ENCODE assay signal across 17 cellular contexts in genomic region chr10:44956717-44957706, GRCh38. TPM values are rescaled to one million over a fixed set of nuclear protein-coding genes. Genes with fewer than 3 reads are reported as not detected.
A peak's percentile ranks its signal among the peaks of the same experiment; 100 is the strongest.
DNase-seq lines count a peak whose midpoint lies in the region; ATAC-seq and TF ChIP-seq lines count a peak whose summit lies in the region.
"Had no signal": no experiment of that assay in that cellular context is flagged by ENCODE, and none has a peak within 500 bp of the region (broad histone marks: within the 10 kb centered on the region; RNA-seq: fewer than 3 reads in every experiment).

No MANE protein-coding gene starts in this region.

- H3K27me3 ChIP-seq in CD4-positive, CD25-positive, alpha-beta regulatory T cell (ENCODE audit: control insufficient read depth, insufficient read depth, low read length), result no peaks in the 10 kb centered on the region
- no peaks in the 10 kb centered on the region; the same call in 1 of the 2 replicates for H3K27me3 ChIP-seq in Karpas-422 (ENCODE audit: low read length)
- no peaks in the 10 kb centered on the region for H3K27me3 ChIP-seq in gastroesophageal sphincter
- no peaks in the 10 kb centered on the region for H3K27me3 ChIP-seq in spleen (replicated peaks in 1 of 7)
- no peaks in the 10 kb centered on the region for H3K27me3 ChIP-seq in GM23248 (replicated peaks; ENCODE audit: insufficient read depth)
- H3K27me3 ChIP-seq: BE2C had no signal

- H2AFZ ChIP-seq in Karpas-422 (ENCODE audit: low read length) (no peak overlapping the region), GM23248 (no peak overlapping the region)

- DNase-seq in CD4-positive, CD25-positive, alpha-beta regulatory T cell, result no peak
- DNase-seq in Karpas-422 (peak; percentile 33), spleen (peak; percentile 11), NCI-H1436 treated with DMSO at 0.1 percent for 48 hours (lab: John Stamatoyannopoulos, UW) (no peak), superior temporal gyrus (ENCODE audit: extremely low spot score) (no peak), GM23248 (no peak)
- DNase-seq in stimulated activated naive CD4-positive, alpha-beta T cell (lab: John Stamatoyannopoulos, UW), result no peak
- DNase-seq: activated CD4-positive, alpha-beta T cell treated with anti-CD3 and anti-CD28 coated beads, Interleukin-2, amount 50 U/mL, for 48 hours; amniotic stem cell; BE2C; NCI-H345; SIG-M5; small intestine had no signal

- peaks cover 10% of the 10 kb centered on the region; the same call in 1 of the 2 replicates for H3F3A ChIP-seq in GM23248 (ENCODE audit: insufficient read depth)

- H3K4me1 Mint-ChIP-seq in CD4-positive, CD25-positive, alpha-beta regulatory T cell, result peaks cover 6 to 45% (median 29%) of the 10 kb centered on the region in 4 donors

- peaks cover 3% of the 10 kb centered on the region for H3K36me3 ChIP-seq in CD4-positive, CD25-positive, alpha-beta regulatory T cell (ENCODE audit: control insufficient read depth, insufficient read depth, low read length)
- H3K36me3 ChIP-seq in Karpas-422 (ENCODE audit: insufficient read depth, low read length), result peaks cover 3% of the 10 kb centered on the region; the same call in 1 of the 2 replicates
- peaks cover 0 to 19% of the 10 kb centered on the region in 2 donors for H3K36me3 ChIP-seq in gastroesophageal sphincter
- peaks cover 0 to 32% (median 3%) of the 10 kb centered on the region in 6 donors for H3K36me3 ChIP-seq in spleen
- H3K36me3 ChIP-seq in GM23248 (ENCODE audit: low read depth), result no peaks in the 10 kb centered on the region
- H3K36me3 ChIP-seq: BE2C had no signal

- no peak for ATAC-seq in CD4-positive, CD25-positive, alpha-beta regulatory T cell (ENCODE audit: low read depth in 2 of 2)
- ATAC-seq in gastroesophageal sphincter, result no peak

- intact Hi-C loops in spleen (cut with DNase I; ENCODE audit: low total_unique reads), result no loop called here

- TF ChIP-seq CTCF in gastroesophageal sphincter (IDR thresholded peaks at IDR 0.05), result no peak
- TF ChIP-seq CTCF in spleen (IDR thresholded peaks at IDR 0.05 in 8 of 11, conservative IDR thresholded peaks at IDR 0.05 in 3 of 11), result no peak

- H3K36me3 Mint-ChIP-seq in CD4-positive, CD25-positive, alpha-beta regulatory T cell, result peaks cover 17% of the 10 kb centered on the region

- no peak overlapping the region for H3K4me3 ChIP-seq in CD4-positive, CD25-positive, alpha-beta regulatory T cell (ENCODE audit: low read depth, low read length)
- H3K4me3 ChIP-seq in Karpas-422 (ENCODE audit: low read length) (no peak overlapping the region), gastroesophageal sphincter (no peak overlapping the region), spleen (no peak overlapping the region), GM23248 (no peak overlapping the region)

- H3K4me1 ChIP-seq in CD4-positive, CD25-positive, alpha-beta regulatory T cell (ENCODE audit: control insufficient read depth, insufficient read depth, low read length, poor library complexity, severe bottlenecking), result peaks cover 18% of the 10 kb centered on the region
- H3K4me1 ChIP-seq in Karpas-422 (ENCODE audit: low read length) (peaks cover 32% of the 10 kb centered on the region), gastroesophageal sphincter (peaks cover 0 to 62% (median 23%) of the 10 kb centered on the region in 3 donors), spleen (peaks cover 17 to 53% (median 30%) of the 10 kb centered on the region in 6 donors), GM23248 (ENCODE audit: insufficient read depth) (peaks cover 12% of the 10 kb centered on the region)

- H3K79me2 ChIP-seq in Karpas-422 (ENCODE audit: low read length) (peaks cover 4% of the 10 kb centered on the region; the same call in 1 of the 2 replicates), GM23248 (ENCODE audit: insufficient read depth) (no peaks in the 10 kb centered on the region; the same call in 1 of the 2 replicates)

- no peaks in the 10 kb centered on the region for H3K27me3 Mint-ChIP-seq in CD4-positive, CD25-positive, alpha-beta regulatory T cell
- H3K27me3 Mint-ChIP-seq: stimulated activated naive CD8-positive, alpha-beta T cell treated with anti-CD3 and anti-CD28 coated beads, Interleukin-15, Interleukin-2, amounts not matched to agents 100 ng/mL and 50 ng/mL, for 24 hours had no signal

- TF ChIP-seq POLR2A in gastroesophageal sphincter (IDR thresholded peaks at IDR 0.05), result no peak
- TF ChIP-seq POLR2A in spleen (IDR thresholded peaks at IDR 0.05), result no peak

- 96 to 100% methylated on average over 3 to 4 of the region's 4 CpGs for WGBS in gastroesophageal sphincter (ENCODE audit: low coverage in 1 of 2), 2 donors
- WGBS in spleen, 5 donors, result 88 to 93% (median 92%) methylated on average over 4 of the region's 4 CpGs
- 93 to 96% methylated on average over 3 to 4 of the region's 4 CpGs for WGBS in GM23248 (ENCODE audit: low coverage in 1 of 2, low lambda C conversion rate in 2 of 2, missing lambda C conversion rate in 2 of 2), 2 experiments

- H3K9me3 ChIP-seq in CD4-positive, CD25-positive, alpha-beta regulatory T cell (ENCODE audit: control insufficient read depth in 2 of 2, low read length in 2 of 2), result no peaks in the 10 kb centered on the region
- no peaks in the 10 kb centered on the region for H3K9me3 ChIP-seq in Karpas-422 (ENCODE audit: low read length)
- H3K9me3 ChIP-seq in gastroesophageal sphincter, result no peaks in the 10 kb centered on the region
- H3K9me3 ChIP-seq in spleen, result peaks cover 0 to 4% (median 0%) of the 10 kb centered on the region in 8 donors
- H3K9me3 ChIP-seq in GM23248 (ENCODE audit: low read depth), result no peaks in the 10 kb centered on the region
- H3K9me3 ChIP-seq: BE2C had no signal

- TF ChIP-seq EP300 in gastroesophageal sphincter (IDR thresholded peaks at IDR 0.05), result no peak

- H3K9me3 Mint-ChIP-seq in CD4-positive, CD25-positive, alpha-beta regulatory T cell, result no peaks in the 10 kb centered on the region
- H3K9me3 Mint-ChIP-seq: mesothelial cell of epicardium; stimulated activated naive CD8-positive, alpha-beta T cell treated with anti-CD3 and anti-CD28 coated beads, Interleukin-15, Interleukin-2, amounts not matched to agents 100 ng/mL and 50 ng/mL, for 24 hours had no signal

- peaks cover 4% of the 10 kb centered on the region; the same call in 1 of the 2 replicates for H4K20me1 ChIP-seq in Karpas-422 (ENCODE audit: insufficient read depth, low read depth, low read length)
- no peaks in the 10 kb centered on the region for H4K20me1 ChIP-seq in GM23248 (ENCODE audit: insufficient read depth)

- in situ Hi-C loops in GM23248 (cut with MboI), result no loop called here

- no peak overlapping the region for H3K4me2 ChIP-seq in Karpas-422 (ENCODE audit: low read depth, low read length, poor library complexity, severe bottlenecking)
- H3K4me2 ChIP-seq in GM23248 (ENCODE audit: unreplicated experiment), result no peak overlapping the region

- H3K27ac Mint-ChIP-seq in CD4-positive, CD25-positive, alpha-beta regulatory T cell, result peak overlapping the region; percentile 33 to 82 (median 72)
- H3K27ac Mint-ChIP-seq: mesothelial cell of epicardium had no signal

- H3K9ac ChIP-seq in Karpas-422 (ENCODE audit: low read length), result no peak overlapping the region
- no peak overlapping the region for H3K9ac ChIP-seq in GM23248

- H3K9me2 ChIP-seq in Karpas-422 (replicated peaks; ENCODE audit: insufficient read depth, low read length) (no peaks in the 10 kb centered on the region), GM23248 (ENCODE audit: insufficient read depth) (no peaks in the 10 kb centered on the region)

- peak overlapping the region in 3 of 4 donors; percentile 38 to 95 (median 90) for H3K4me3 Mint-ChIP-seq in CD4-positive, CD25-positive, alpha-beta regulatory T cell
- H3K4me3 Mint-ChIP-seq: stimulated activated naive CD8-positive, alpha-beta T cell treated with anti-CD3 and anti-CD28 coated beads, Interleukin-15, Interleukin-2, amounts not matched to agents 100 ng/mL and 50 ng/mL, for 24 hours had no signal

- no peak overlapping the region for H3K27ac ChIP-seq in CD4-positive, CD25-positive, alpha-beta regulatory T cell (ENCODE audit: insufficient read depth, low read length, poor library complexity, severe bottlenecking)
- H3K27ac ChIP-seq in Karpas-422 (ENCODE audit: low read length), result no peak overlapping the region
- peak overlapping the region in 3 of 4 donors; percentile 89 to 94 (median 94) for H3K27ac ChIP-seq in gastroesophageal sphincter
- no peak overlapping the region for H3K27ac ChIP-seq in spleen
- no peak overlapping the region for H3K27ac ChIP-seq in GM23248

RNA-seq across cellular contexts. Expression of gene RASSF4, which starts 2.6 kb away (rescaled TPM):
- 1.3 TPM for total RNA-seq in CD4-positive, CD25-positive, alpha-beta regulatory T cell
- polyA plus RNA-seq in CD4-positive, CD25-positive, alpha-beta regulatory T cell, result under 1 TPM in 3 of 4 donors, not detected in 1; 0.37 to 0.67 (median 0.39) TPM
- 3.6 and 7.1 TPM in 2 replicates for total RNA-seq in Karpas-422 (2014; rRNA removed; shearing (Covaris generic); ENCODE audit: low replicate concordance)
- total RNA-seq in gastroesophageal sphincter, result 10 to 100 TPM; 23.5 to 57.7 (median 31.6) TPM
- total RNA-seq in spleen, result 10 to 100 TPM; 70.8 to 96.2 (median 73.7) TPM
- polyA plus RNA-seq in spleen, result 10 to 100 TPM; 36.7 to 61.0 (median 38.2) TPM
- 1.0 and 2.1 TPM in 2 replicates for total RNA-seq in GM23248 (2014; rRNA removed; shearing (Covaris generic))
- polyA plus RNA-seq in GM23248 (2016; fragmentation: Nextera tagmentation; extraction: Ambion mirVana), result 2.3 and 2.9 TPM in 2 replicates

RNA-seq across cellular contexts. Expression of gene DEPP1, which starts 21.6 kb away (rescaled TPM):
- total RNA-seq in CD4-positive, CD25-positive, alpha-beta regulatory T cell, result 0.44 TPM
- polyA plus RNA-seq in CD4-positive, CD25-positive, alpha-beta regulatory T cell, result not detected
- total RNA-seq in Karpas-422 (2014; rRNA removed; shearing (Covaris generic); ENCODE audit: low replicate concordance), result not detected in 2 replicates
- total RNA-seq in gastroesophageal sphincter, result 100 to 1,000 TPM in 2 of 4 donors, 10 to 100 TPM in 2; 48.3 to 428 (median 103) TPM
- 10 to 100 TPM in 6 of 7 donors, 1 to 10 TPM in 1; 9.5 to 90.1 (median 21.1) TPM for total RNA-seq in spleen
- 10 to 100 TPM; 13.3 to 36.5 (median 15.7) TPM for polyA plus RNA-seq in spleen
- 7.0 and 10.1 TPM in 2 replicates for total RNA-seq in GM23248 (2014; rRNA removed; shearing (Covaris generic))
- polyA plus RNA-seq in GM23248 (2016; fragmentation: Nextera tagmentation; extraction: Ambion mirVana), result 10.2 and 13.8 TPM in 2 replicates

RNA-seq across cellular contexts. Expression of gene ZNF22, which starts 43.7 kb away (rescaled TPM):
- 10.7 TPM for total RNA-seq in CD4-positive, CD25-positive, alpha-beta regulatory T cell
- polyA plus RNA-seq in CD4-positive, CD25-positive, alpha-beta regulatory T cell, result 10 to 100 TPM; 19.8 to 30.0 (median 25.6) TPM
- 34.9 and 53.2 TPM in 2 replicates for total RNA-seq in Karpas-422 (2014; rRNA removed; shearing (Covaris generic); ENCODE audit: low replicate concordance)
- 10 to 100 TPM; 19.2 to 35.6 (median 27.1) TPM for total RNA-seq in gastroesophageal sphincter
- 10 to 100 TPM; 22.7 to 28.3 (median 25.8) TPM for total RNA-seq in spleen
- polyA plus RNA-seq in spleen, result 10 to 100 TPM; 25.9 to 33.6 (median 31.5) TPM
- 14.0 and 15.5 TPM in 2 replicates for total RNA-seq in GM23248 (2014; rRNA removed; shearing (Covaris generic))
- 16.7 and 17.3 TPM in 2 replicates for polyA plus RNA-seq in GM23248 (2016; fragmentation: Nextera tagmentation; extraction: Ambion mirVana)

RNA-seq across cellular contexts. Expression of gene TMEM72, which starts 45.9 kb away (rescaled TPM):
- not detected for total RNA-seq in CD4-positive, CD25-positive, alpha-beta regulatory T cell
- polyA plus RNA-seq in CD4-positive, CD25-positive, alpha-beta regulatory T cell, result not detected
- total RNA-seq in Karpas-422 (2014; rRNA removed; shearing (Covaris generic); ENCODE audit: low replicate concordance), result not detected in 2 replicates
- total RNA-seq in gastroesophageal sphincter, result under 1 TPM in 1 of 4 donors, not detected in 3; 0.35 TPM
- not detected for total RNA-seq in spleen
- under 1 TPM in 1 of 3 donors, not detected in 2; 0.04 TPM for polyA plus RNA-seq in spleen
- not detected in 2 replicates for total RNA-seq in GM23248 (2014; rRNA removed; shearing (Covaris generic))
- not detected in 2 replicates for polyA plus RNA-seq in GM23248 (2016; fragmentation: Nextera tagmentation; extraction: Ambion mirVana)
- total RNA-seq: osteocyte had no signal

Comparison
In these comparisons a context has a peak if more than half of its experiments do, and no peak if none do; other contexts are left out.
1. DNase-seq: peak in Karpas-422 (single experiment) and spleen (single experiment); none in CD4-positive, CD25-positive, alpha-beta regulatory T cell (0 of 3), NCI-H1436 treated with DMSO at 0.1 percent for 48 hours (single experiment), stimulated activated naive CD4-positive, alpha-beta T cell (0 of 6), superior temporal gyrus (single experiment) and GM23248 (single experiment).
2. H3K27ac ChIP-seq: peak in gastroesophageal sphincter (3 of 4); none in CD4-positive, CD25-positive, alpha-beta regulatory T cell (single experiment), Karpas-422 (single experiment), spleen (0 of 8) and GM23248 (single experiment).